1 cellular context compared by ENCODE assay signal in the genomic region with DNA sequence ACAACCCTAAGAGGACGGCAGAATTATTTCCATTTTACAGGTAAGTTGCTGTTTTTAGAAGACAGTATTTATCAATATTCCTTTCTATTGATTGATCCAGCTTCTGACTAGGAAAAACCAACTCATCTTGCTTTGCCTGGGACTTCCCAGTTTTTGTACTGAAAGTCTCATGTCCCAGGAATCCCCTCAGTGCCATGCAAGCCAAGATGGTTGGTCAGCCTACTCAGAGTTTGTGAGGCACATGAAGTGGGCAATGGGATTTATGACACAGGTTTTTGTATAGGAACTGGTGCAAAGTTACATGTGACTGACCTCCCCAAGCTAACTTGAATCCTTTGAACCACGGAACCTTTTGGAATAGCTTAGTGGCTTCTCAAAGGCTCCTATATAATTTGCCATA.
TF ChIP-seq lines count a peak whose summit lies in the region.

No MANE protein-coding gene starts in this region.

TF ChIP-seq in IMR-90, 13 proteins besides CTCF, POLR2A, EP300 and RAD21 (continued from another document):
- TF ChIP-seq ELK1 (IDR thresholded peaks at IDR 0.05; ENCODE audit: borderline replicate concordance, low read depth, low read length) (no peak), FOS (IDR thresholded peaks at IDR 0.05; ENCODE audit: low read depth, low read length) (no peak), BHLHE40 (IDR thresholded peaks at IDR 0.05; ENCODE audit: low read depth, low read length) (no peak), MAFK (IDR thresholded peaks at IDR 0.05; ENCODE audit: low read depth, low read length) (no peak), CEBPB (IDR thresholded peaks at IDR 0.05; ENCODE audit: low read depth, low read length) (no peak)
